Comparison of ENCODE assay signal across 32 cellular contexts in the genomic region with DNA sequence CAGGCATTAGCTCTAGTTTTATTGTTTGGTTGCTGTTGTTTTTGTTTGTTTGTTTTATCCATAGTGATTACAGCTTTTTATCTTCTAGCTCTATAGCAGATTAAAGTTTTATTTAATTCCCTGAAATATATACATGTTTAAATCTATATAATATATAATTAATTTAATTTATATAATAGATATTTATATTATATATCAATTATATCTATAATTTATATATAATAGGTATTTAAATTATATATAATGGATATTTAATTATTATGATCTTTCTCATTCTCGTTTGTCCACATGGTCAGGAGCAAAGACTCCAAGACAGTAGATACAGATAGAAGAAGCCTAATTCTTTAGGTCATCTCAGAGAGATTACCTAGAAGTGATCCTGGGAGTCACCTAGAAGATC.
"Had no signal": no experiment of that assay in that cellular context is flagged by ENCODE, and none has a peak within 500 bp of the region (broad histone marks: within the 10 kb centered on the region; RNA-seq: fewer than 3 reads in every experiment).

No MANE protein-coding gene starts in this region.

- H3K9me3 ChIP-seq: adrenal gland, breast epithelium, esophagus muscularis mucosa, gastrocnemius medialis, heart left ventricle had no signal

- H3K27ac ChIP-seq: adrenal gland, breast epithelium, cardiac muscle cell, coronary artery, dorsolateral prefrontal cortex, esophagus muscularis mucosa, foreskin keratinocyte, gastrocnemius medialis, heart left ventricle had no signal

- ATAC-seq: activated CD8-positive, alpha-beta T cell treated with anti-CD3 and anti-CD28 coated beads for 36 hours; activated naive CD8-positive, alpha-beta T cell treated with anti-CD3 and anti-CD28 coated beads, Interleukin-2, amount 50 U/mL, for 24 hours; foreskin keratinocyte; gastrocnemius medialis; heart left ventricle; T-helper 17 cell had no signal

- H3K4me1 ChIP-seq: adrenal gland, breast epithelium, esophagus muscularis mucosa, foreskin keratinocyte, gastrocnemius medialis, heart left ventricle had no signal

- DNase-seq: activated CD4-positive, alpha-beta T cell treated with anti-CD3 and anti-CD28 coated beads for 1 hour; activated CD4-positive, alpha-beta T cell treated with anti-CD3 and anti-CD28 coated beads for 4 hours; activated CD4-positive, alpha-beta T cell treated with anti-CD3 and anti-CD28 coated beads, Interleukin-2, amount 10 ng/mL, durations not matched to agents 7 days and 5 days; activated CD4-positive, alpha-beta T cell treated with anti-CD3 and anti-CD28 coated beads, Interleukin-2, amount 50 U/mL, for 4 hours; activated CD8-positive, alpha-beta memory T cell treated with anti-CD3 and anti-CD28 coated beads for 24 hours; activated CD8-positive, alpha-beta T cell treated with anti-CD3 and anti-CD28 coated beads for 36 hours; activated effector memory CD4-positive, alpha-beta T cell treated with anti-CD3 and anti-CD28 coated beads, Interleukin-2, amount 50 U/mL, for 16 hours; activated naive CD4-positive, alpha-beta T cell treated with anti-CD3 and anti-CD28 coated beads for 36 hours; activated naive CD8-positive, alpha-beta T cell treated with anti-CD3 and anti-CD28 coated beads for 36 hours; activated naive CD8-positive, alpha-beta T cell treated with anti-CD3 and anti-CD28 coated beads, Interleukin-2, amount 50 U/mL, for 24 hours; activated T-cell treated with anti-CD3 and anti-CD28 coated beads, Interleukin-2, amount 50 U/mL, for 1 hour; activated T-cell treated with anti-CD3 and anti-CD28 coated beads, Interleukin-2, amount 50 U/mL, for 48 hours; adrenal gland; amygdala; aorta; central memory CD4-positive, alpha-beta T cell; cerebellar nuclear complex; dorsolateral prefrontal cortex; effector memory CD4-positive, alpha-beta T cell; endodermal cell; erythroblast; foreskin keratinocyte; gastrocnemius medialis; glutamatergic neuron; heart left ventricle; T-helper 1 cell; T-helper 17 cell; T1000 had no signal

- H3K27me3 ChIP-seq: adrenal gland, breast epithelium, cardiac muscle cell, esophagus muscularis mucosa, foreskin keratinocyte, gastrocnemius medialis, heart left ventricle had no signal

- H3K36me3 ChIP-seq: adrenal gland, breast epithelium, cardiac muscle cell, esophagus muscularis mucosa, gastrocnemius medialis, heart left ventricle had no signal

- H3K4me3 ChIP-seq: adrenal gland, breast epithelium, cardiac muscle cell, coronary artery, dorsolateral prefrontal cortex, esophagus muscularis mucosa, gastrocnemius medialis, heart left ventricle had no signal
